ENCODE assay signal across 13 cellular contexts in genomic region chr3:52089691-52090090, GRCh38. TPM values are rescaled to one million over a fixed set of nuclear protein-coding genes. Genes with fewer than 3 reads are reported as not detected.
DNase-seq lines count a peak whose midpoint lies in the region; ATAC-seq and TF ChIP-seq lines count a peak whose summit lies in the region.
"Had no signal": no experiment of that assay in that cellular context is flagged by ENCODE, and none has a peak within 500 bp of the region (broad histone marks: within the 10 kb centered on the region; RNA-seq: fewer than 3 reads in every experiment).

No MANE protein-coding gene starts in this region.

- no peaks in the 10 kb centered on the region for H3K27me3 ChIP-seq in ACC112 (ENCODE audit: insufficient read depth, low read length)
- no peaks in the 10 kb centered on the region for H3K27me3 ChIP-seq in psoas muscle (ENCODE audit: insufficient read depth in 3 of 3, low read length in 2 of 3)

- no peaks in the 10 kb centered on the region for H3K79me2 ChIP-seq in ACC112 (ENCODE audit: control insufficient read depth, insufficient read depth, low read length, unreplicated experiment)

- intact Hi-C loops in left cardiac atrium (cut with DNase I) (no loop called here), psoas muscle (cut with DNase I) (no loop called here)

- H3K36me3 ChIP-seq in ACC112 (ENCODE audit: insufficient read depth, low read length) (no peaks in the 10 kb centered on the region), psoas muscle (ENCODE audit: insufficient read depth in 1 of 2, low read depth in 1 of 2) (no peaks in the 10 kb centered on the region)

- H3K4me3 ChIP-seq in ACC112 (ENCODE audit: low read depth, low read length) (no peak overlapping the region), psoas muscle (no peak overlapping the region)
- H3K4me3 ChIP-seq: A549 had no signal

- no peaks in the 10 kb centered on the region for H3K9me3 ChIP-seq in psoas muscle
- H3K9me3 ChIP-seq: A549 had no signal

- ATAC-seq in left cardiac atrium (no peak), psoas muscle (no peak), HG03520 (IDR thresholded peaks at IDR 0.05; ENCODE audit: unreplicated experiment) (no peak)
- ATAC-seq: A549; activated naive CD8-positive, alpha-beta T cell treated with anti-CD3 and anti-CD28 coated beads, Interleukin-2, amount 50 U/mL, for 24 hours had no signal

- H2AFZ ChIP-seq in ACC112 (ENCODE audit: low read length, unreplicated experiment): no peak overlapping the region

- peak; percentile 9 for DNase-seq in left cardiac atrium
- peak in 1 of 2 donors; percentile 21 for DNase-seq in psoas muscle
- DNase-seq in GOT3 (lab: John Stamatoyannopoulos, UW): no peak
- no peak for DNase-seq in epidermal melanocyte (ENCODE audit: insufficient read length, low spot score)
- DNase-seq in stimulated activated CD8-positive, alpha-beta memory T cell treated with anti-CD3 and anti-CD28 coated beads, Interleukin-4, amount 100 ng/mL, for 48 hours: no peak
- DNase-seq: activated naive CD8-positive, alpha-beta T cell treated with anti-CD3 and anti-CD28 coated beads, Interleukin-2, amount 50 U/mL, for 24 hours; activated T-cell treated with anti-CD3 and anti-CD28 coated beads, Interleukin-2, amount 50 U/mL, for 1 hour; MM.1S; NCI-H2107 had no signal

- H3K27ac ChIP-seq in ACC112 (ENCODE audit: low read depth, low read length) (peak overlapping the region; percentile 80), angular gyrus (ENCODE audit: low read depth, low read length) (peak overlapping the region; percentile 91), psoas muscle (peak overlapping the region; percentile 59)
- H3K27ac ChIP-seq: A549 had no signal

- 80 to 86% (median 82%) methylated on average over 4 of the region's 4 CpGs for WGBS in psoas muscle, 3 donors

- no peak for TF ChIP-seq CTCF in psoas muscle (IDR thresholded peaks at IDR 0.05)

- H3K4me1 ChIP-seq in ACC112 (ENCODE audit: control insufficient read depth, insufficient read depth, low read length, unreplicated experiment) (peaks cover 68% of the 10 kb centered on the region), psoas muscle (peaks cover 17% of the 10 kb centered on the region)
- H3K4me1 ChIP-seq: A549 had no signal

RNA-seq across cellular contexts. Expression of gene DUSP7, which starts 33.3 kb away (rescaled TPM):
- total RNA-seq in left cardiac atrium (10 to 100 TPM; 24.6 to 39.3 TPM), psoas muscle (10 to 100 TPM in 3 of 4 donors, 1 to 10 TPM in 1; 9.7 to 31.9 (median 17.1) TPM)
- 10 to 100 TPM in 2 of 3 donors, 1 to 10 TPM in 1; 7.4 to 27.6 (median 15.7) TPM for polyA plus RNA-seq in psoas muscle
